ENCODE assay signal across 17 cellular contexts in genomic region chr6:155364844-155365437, GRCh38.
"Had no signal": no experiment of that assay in that cellular context is flagged by ENCODE, and none has a peak within 500 bp of the region (broad histone marks: within the 10 kb centered on the region; RNA-seq: fewer than 3 reads in every experiment).

No MANE protein-coding gene starts in this region.

- DNase-seq: effector memory CD4-positive, alpha-beta T cell; gastrocnemius medialis; heart right ventricle; hypothalamus; kidney glomerular epithelial cell; mucosa of descending colon; naive thymus-derived CD8-positive, alpha-beta T cell; right cardiac atrium; stimulated activated CD4-positive, alpha-beta T cell treated with anti-CD3 and anti-CD28 coated beads, Interleukin-2, amount 100 ng/mL, for 48 hours; stimulated activated naive CD4-positive, alpha-beta T cell treated with Interleukin-2 at 50 U/mL for 16 hours; testis; transverse colon had no signal

- H3K36me3 Mint-ChIP-seq: naive thymus-derived CD8-positive, alpha-beta T cell had no signal

- H3K36me3 ChIP-seq: gastrocnemius medialis, heart right ventricle, neutrophil, transverse colon had no signal

- H3K4me3 ChIP-seq: gastrocnemius medialis, heart right ventricle, mucosa of descending colon, smooth muscle cell, transverse colon had no signal

- H3K4me2 ChIP-seq: smooth muscle cell had no signal

- ATAC-seq: esophagus mucosa; gastrocnemius medialis; heart right ventricle; mucosa of descending colon; naive thymus-derived CD8-positive, alpha-beta T cell; right cardiac atrium had no signal

- H3K9me3 ChIP-seq: gastrocnemius medialis, mucosa of descending colon, neutrophil, testis, transverse colon had no signal

- H3K27ac ChIP-seq: gastrocnemius medialis, heart right ventricle, neutrophil, testis, transverse colon had no signal

- FAIRE-seq: endometrium, islet of Langerhans had no signal

- H3K27me3 ChIP-seq: gastrocnemius medialis, heart right ventricle, neutrophil, testis, transverse colon had no signal

- H3K4me1 ChIP-seq: gastrocnemius medialis, heart right ventricle, testis, transverse colon had no signal

- H3K4me3 Mint-ChIP-seq: naive thymus-derived CD8-positive, alpha-beta T cell had no signal

- H3K9me3 Mint-ChIP-seq: naive thymus-derived CD8-positive, alpha-beta T cell had no signal
